ENCODE assay signal across 1 cellular context in the genomic region with DNA sequence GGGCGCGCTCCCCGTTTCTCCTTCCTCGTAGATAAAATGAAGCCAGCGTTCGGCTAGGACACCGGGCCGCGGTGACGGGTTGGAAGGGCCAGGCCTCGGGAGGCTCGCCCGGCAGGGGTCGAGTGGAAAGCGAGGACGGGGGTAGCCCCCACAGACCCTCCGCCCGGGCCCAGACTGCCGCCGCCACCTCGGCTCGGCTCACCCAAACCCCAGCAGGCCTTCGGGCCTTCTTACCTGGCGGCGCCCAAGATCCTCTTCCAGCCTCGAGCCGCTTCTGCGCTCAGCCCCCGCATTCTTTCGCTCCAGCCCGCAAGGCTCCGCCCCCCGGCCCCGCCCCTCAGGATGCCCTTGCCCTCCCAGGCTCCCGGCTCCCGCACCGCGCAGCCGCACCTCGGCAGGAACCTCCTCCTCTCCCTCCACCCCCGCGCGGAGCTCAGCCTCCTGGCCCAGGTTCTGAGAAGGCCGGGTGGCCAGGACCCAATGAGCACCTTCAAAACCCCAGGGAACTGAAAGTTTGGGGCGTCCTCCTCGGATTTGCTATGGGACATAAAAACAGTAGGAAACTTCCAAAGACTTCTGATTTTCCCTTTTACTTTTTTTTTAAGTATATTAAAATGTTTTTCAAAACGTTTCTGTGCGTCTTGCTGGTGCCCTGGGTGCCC.
A peak's percentile ranks its signal among the peaks of the same experiment; 100 is the strongest.
TF ChIP-seq lines count a peak whose summit lies in the region.

A gene with protein sequence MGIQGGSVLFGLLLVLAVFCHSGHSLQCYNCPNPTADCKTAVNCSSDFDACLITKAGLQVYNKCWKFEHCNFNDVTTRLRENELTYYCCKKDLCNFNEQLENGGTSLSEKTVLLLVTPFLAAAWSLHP (minus strand): TSS at position 276 of the 662 bp plus-strand sequence. CDS start 13,978 bp downstream, outside the sequence.

TF ChIP-seq in HEK293, 187 proteins besides CTCF, POLR2A, EP300 and RAD21 (continued from another document):
- TF ChIP-seq KLF10 (tag by site-specific recombination; IDR thresholded peaks at IDR 0.05): 0 out of 2 replicates have a peak, but pooled peaks have one; percentile 33
- TF ChIP-seq ZNF792 (tag by site-specific recombination; IDR thresholded peaks at IDR 0.05): 0 out of 2 replicates have a peak, but pooled peaks have one; percentile 35
- peak; percentile 91 for TF ChIP-seq ZNF366 (tag by site-specific recombination; conservative IDR thresholded peaks at IDR 0.05)
- TF ChIP-seq ZBTB1 (tag by site-specific recombination; IDR thresholded peaks at IDR 0.05): 0 out of 2 replicates have a peak, but pooled peaks have one; percentile 40
- peak; percentile 64; the same call in 1 of the 2 replicates for TF ChIP-seq ZNF76 (tag by site-specific recombination; IDR thresholded peaks at IDR 0.05; ENCODE audit: borderline replicate concordance, low read depth)
- TF ChIP-seq ZNF157 (tag by site-specific recombination; IDR thresholded peaks at IDR 0.05): no peak
- peak; percentile 53 for TF ChIP-seq EGR2 (tag by site-specific recombination; IDR thresholded peaks at IDR 0.05; ENCODE audit: low read depth)
- peak; percentile 43; the same call in 1 of the 2 replicates for TF ChIP-seq ZBTB20 (tag by site-specific recombination; IDR thresholded peaks at IDR 0.05)
- TF ChIP-seq ZNF585B (tag by site-specific recombination; IDR thresholded peaks at IDR 0.05): no peak
- TF ChIP-seq HIC1 (tag by site-specific recombination; IDR thresholded peaks at IDR 0.05): peak; percentile 31; the same call in 1 of the 2 replicates
- peak; percentile 81 for TF ChIP-seq SP3 (tag by site-specific recombination; IDR thresholded peaks at IDR 0.05)
- 0 out of 2 replicates have a peak, but pooled peaks have one; percentile 50 for TF ChIP-seq ZNF513 (tag by site-specific recombination; IDR thresholded peaks at IDR 0.05)
- peak; percentile 79 for TF ChIP-seq GLIS2 (tag by site-specific recombination; IDR thresholded peaks at IDR 0.05)
- no peak for TF ChIP-seq HOXD13 (CRISPR knock-in tag; IDR thresholded peaks at IDR 0.05; ENCODE audit: borderline replicate concordance)
- peak; percentile 92 for TF ChIP-seq KLF9 (tag by site-specific recombination; IDR thresholded peaks at IDR 0.05; ENCODE audit: low read depth)
- TF ChIP-seq ZEB2 (tag by site-specific recombination; IDR thresholded peaks at IDR 0.05): peak; percentile 71
- TF ChIP-seq ZNF211 (tag by site-specific recombination; IDR thresholded peaks at IDR 0.05; ENCODE audit: low read depth): no peak
- TF ChIP-seq REPIN1 (tag by site-specific recombination; IDR thresholded peaks at IDR 0.05; ENCODE audit: low read depth): no peak
- TF ChIP-seq GLIS1 (tag by site-specific recombination; IDR thresholded peaks at IDR 0.05): peak; percentile 61; the same call in 1 of the 2 replicates
- TF ChIP-seq, protein P1, sequence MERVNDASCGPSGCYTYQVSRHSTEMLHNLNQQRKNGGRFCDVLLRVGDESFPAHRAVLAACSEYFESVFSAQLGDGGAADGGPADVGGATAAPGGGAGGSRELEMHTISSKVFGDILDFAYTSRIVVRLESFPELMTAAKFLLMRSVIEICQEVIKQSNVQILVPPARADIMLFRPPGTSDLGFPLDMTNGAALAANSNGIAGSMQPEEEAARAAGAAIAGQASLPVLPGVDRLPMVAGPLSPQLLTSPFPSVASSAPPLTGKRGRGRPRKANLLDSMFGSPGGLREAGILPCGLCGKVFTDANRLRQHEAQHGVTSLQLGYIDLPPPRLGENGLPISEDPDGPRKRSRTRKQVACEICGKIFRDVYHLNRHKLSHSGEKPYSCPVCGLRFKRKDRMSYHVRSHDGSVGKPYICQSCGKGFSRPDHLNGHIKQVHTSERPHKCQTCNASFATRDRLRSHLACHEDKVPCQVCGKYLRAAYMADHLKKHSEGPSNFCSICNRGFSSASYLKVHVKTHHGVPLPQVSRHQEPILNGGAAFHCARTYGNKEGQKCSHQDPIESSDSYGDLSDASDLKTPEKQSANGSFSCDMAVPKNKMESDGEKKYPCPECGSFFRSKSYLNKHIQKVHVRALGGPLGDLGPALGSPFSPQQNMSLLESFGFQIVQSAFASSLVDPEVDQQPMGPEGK (tag by site-specific recombination; IDR thresholded peaks at IDR 0.05): peak; percentile 89
- TF ChIP-seq, protein P2, sequence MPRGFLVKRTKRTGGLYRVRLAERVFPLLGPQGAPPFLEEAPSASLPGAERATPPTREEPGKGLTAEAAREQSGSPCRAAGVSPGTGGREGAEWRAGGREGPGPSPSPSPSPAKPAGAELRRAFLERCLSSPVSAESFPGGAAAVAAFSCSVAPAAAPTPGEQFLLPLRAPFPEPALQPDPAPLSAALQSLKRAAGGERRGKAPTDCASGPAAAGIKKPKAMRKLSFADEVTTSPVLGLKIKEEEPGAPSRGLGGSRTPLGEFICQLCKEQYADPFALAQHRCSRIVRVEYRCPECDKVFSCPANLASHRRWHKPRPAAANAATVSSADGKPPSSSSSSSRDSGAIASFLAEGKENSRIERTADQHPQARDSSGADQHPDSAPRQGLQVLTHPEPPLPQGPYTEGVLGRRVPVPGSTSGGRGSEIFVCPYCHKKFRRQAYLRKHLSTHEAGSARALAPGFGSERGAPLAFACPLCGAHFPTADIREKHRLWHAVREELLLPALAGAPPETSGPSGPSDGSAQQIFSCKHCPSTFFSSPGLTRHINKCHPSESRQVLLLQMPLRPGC (tag by site-specific recombination; IDR thresholded peaks at IDR 0.05): peak; percentile 63
- TF ChIP-seq KLF16 (tag by site-specific recombination; IDR thresholded peaks at IDR 0.05): peak; percentile 59
- TF ChIP-seq SP7 (tag by site-specific recombination; IDR thresholded peaks at IDR 0.05): peak; percentile 67
- no peak for TF ChIP-seq ZNF610 (tag by site-specific recombination; IDR thresholded peaks at IDR 0.05; ENCODE audit: borderline replicate concordance)
- no peak for TF ChIP-seq PRDM1 (tag by site-specific recombination; IDR thresholded peaks at IDR 0.05)
- TF ChIP-seq ZNF501 (tag by site-specific recombination; IDR thresholded peaks at IDR 0.05): peak; percentile 55
TF ChIP-seq in HEK293: peak in this region for 26.
